28 cellular contexts compared by ENCODE assay signal in the genomic region with DNA sequence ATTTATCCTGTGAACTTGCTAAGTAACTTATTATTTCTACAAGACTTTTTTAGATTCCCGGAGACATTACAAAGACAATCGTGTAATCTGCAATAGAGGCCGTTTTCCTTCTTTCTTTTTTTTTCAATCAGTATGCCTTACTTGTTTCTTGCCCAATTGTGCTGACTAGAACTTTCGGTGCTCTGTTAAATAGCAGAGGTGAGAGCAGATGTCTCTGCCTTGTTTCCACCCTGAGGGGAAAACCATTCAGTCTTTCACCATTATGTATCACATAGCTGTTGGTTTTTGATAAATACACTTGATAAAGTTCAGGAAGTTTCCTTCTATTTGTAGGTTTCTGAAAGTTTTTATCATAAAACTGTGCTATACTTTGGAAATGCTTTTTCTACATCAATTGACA. TPM values are rescaled to one million over a fixed set of nuclear protein-coding genes. Genes with fewer than 3 reads are reported as not detected.
"Had no signal": no experiment of that assay in that cellular context is flagged by ENCODE, and none has a peak within 500 bp of the region (broad histone marks: within the 10 kb centered on the region; RNA-seq: fewer than 3 reads in every experiment).

No MANE protein-coding gene starts in this region.

- H3K36me3 ChIP-seq: left lung, lower lobe of right lung, pancreas, prostate gland, stomach, thyroid gland, transverse colon, upper lobe of right lung had no signal

- DNase-seq: hypothalamus; immature natural killer cell; kidney; left colon; left lung; lower lobe of right lung; mammary epithelial cell; mesenchymal stem cell; naive thymus-derived CD8-positive, alpha-beta T cell; nucleus accumbens; pancreas; posterior cingulate gyrus; retina; right cardiac atrium; stimulated activated CD4-positive, alpha-beta T cell treated with anti-CD3 and anti-CD28 coated beads, Interleukin-12 subunit alpha, Interleukin-12 subunit beta, amount 100 ng/mL, for 4 hours; stimulated activated CD4-positive, alpha-beta T cell treated with anti-CD3 and anti-CD28 coated beads, Interleukin-15, amount 100 ng/mL, for 24 hours; stimulated activated CD4-positive, alpha-beta T cell treated with anti-CD3 and anti-CD28 coated beads, Interleukin-2, amount 100 ng/mL, for 24 hours; stimulated activated CD4-positive, alpha-beta T cell treated with anti-CD3 and anti-CD28 coated beads, Interleukin-4, amount 100 ng/mL, for 1 hour; stimulated activated naive B cell treated with anti-CD40 and anti-IgM and Interleukin-4, amounts not matched to agents 10 μg/mL and 1 μg/mL and 100 μg/mL, for 72 hours; stimulated activated naive CD8-positive, alpha-beta T cell treated with anti-CD3 and anti-CD28 coated beads, Interleukin-15, Interleukin-2, amounts not matched to agents 100 U/mL and 50 U/mL, for 24 hours; stomach; testis; thyroid gland; transverse colon; upper lobe of right lung had no signal

- H3K27me3 ChIP-seq: left lung, pancreas, testis, thyroid gland, transverse colon, upper lobe of right lung had no signal

- H3K27ac ChIP-seq: left lung, lower lobe of right lung, pancreas, prostate gland, skin epidermis, stomach, testis, thyroid gland, transverse colon, upper lobe of right lung had no signal

- H3K4me1 ChIP-seq: left lung, lower lobe of right lung, pancreas, prostate gland, stomach, testis, thyroid gland, transverse colon, upper lobe of right lung had no signal

- H3K9me3 ChIP-seq: lower lobe of right lung, pancreas, prostate gland, testis, thyroid gland, transverse colon, upper lobe of right lung had no signal

- H3K4me3 ChIP-seq: left lung, lower lobe of right lung, pancreas, prostate gland, skin epidermis, stomach, testis, thyroid gland, transverse colon, upper lobe of right lung had no signal

RNA-seq across cellular contexts. Expression of gene SPATA31E1, which starts 10.3 kb away (rescaled TPM):
- polyA plus RNA-seq: immature natural killer cell; liver; mammary epithelial cell; naive thymus-derived CD8-positive, alpha-beta T cell; right cardiac atrium; stomach had no signal

RNA-seq across cellular contexts. Expression of gene SPATA31C1, which starts 24.8 kb away (rescaled TPM):
- polyA plus RNA-seq: immature natural killer cell; liver; mammary epithelial cell; naive thymus-derived CD8-positive, alpha-beta T cell; pancreas; right cardiac atrium; stomach had no signal
